In genomic region chr17:59890720-59891119, GRCh38 we compare ENCODE assay signal across 11 cellular contexts.
A peak's percentile ranks its signal among the peaks of the same experiment; 100 is the strongest.
DNase-seq lines count a peak whose midpoint lies in the region; ATAC-seq lines count a peak whose summit lies in the region.
"Had no signal": no experiment of that assay in that cellular context is flagged by ENCODE, and none has a peak within 500 bp of the region (broad histone marks: within the 10 kb centered on the region; RNA-seq: fewer than 3 reads in every experiment).

No MANE protein-coding gene starts in this region.

- DNase-seq in activated T-cell treated with anti-CD3 and anti-CD28 coated beads, Interleukin-2, amount 50 U/mL, for 24 hours = no peak
- DNase-seq in activated T-cell treated with anti-CD3 and anti-CD28 coated beads, Interleukin-2, amount 50 U/mL, for 48 hours = no peak
- DNase-seq in RKO (ENCODE audit: low spot score) (peak; percentile 66), epithelial cell of prostate (ENCODE audit: low read depth, low spot score) (peak; percentile 16), GF-D8 (lab: John Stamatoyannopoulos, UW) (no peak), NCI-H2107 treated with DMSO at 0.1 percent for 48 hours (lab: John Stamatoyannopoulos, UW; ENCODE audit: unreplicated experiment) (no peak), NOMO-1 (lab: John Stamatoyannopoulos, UW; ENCODE audit: unreplicated experiment in 2 of 2) (no peak)
- DNase-seq in stimulated activated effector memory CD8-positive, alpha-beta T cell treated with anti-CD3 and anti-CD28 coated beads, Interleukin-12 subunit alpha, Interleukin-12 subunit beta, amount 100 ng/mL, for 72 hours (ENCODE audit: low spot score in 2 of 2) = no peak
- DNase-seq: activated CD8-positive, alpha-beta memory T cell treated with anti-CD3 and anti-CD28 coated beads, Interleukin-2, amount 50 U/mL, for 48 hours; nucleus accumbens; SJCRH30 had no signal

- no peaks in the 10 kb centered on the region for H3K27me3 Mint-ChIP-seq in activated T-cell treated with anti-CD3 and anti-CD28 coated beads, Interleukin-2, amount 50 U/mL, for 24 hours

- no peaks in the 10 kb centered on the region for H3K9me3 Mint-ChIP-seq in activated T-cell treated with anti-CD3 and anti-CD28 coated beads, Interleukin-2, amount 50 U/mL, for 24 hours
- H3K9me3 Mint-ChIP-seq in stimulated activated effector memory CD8-positive, alpha-beta T cell treated with anti-CD3 and anti-CD28 coated beads, Interleukin-12 subunit alpha, Interleukin-12 subunit beta, amount 100 ng/mL, for 72 hours = no peaks in the 10 kb centered on the region

- ATAC-seq in stimulated activated effector memory CD8-positive, alpha-beta T cell treated with anti-CD3 and anti-CD28 coated beads, Interleukin-12 subunit alpha, Interleukin-12 subunit beta, amount 100 ng/mL, for 72 hours = no peak

- peaks cover 66% of the 10 kb centered on the region for H3K36me3 Mint-ChIP-seq in activated T-cell treated with anti-CD3 and anti-CD28 coated beads, Interleukin-2, amount 50 U/mL, for 24 hours (ENCODE audit: low read depth)
- peaks cover 88% of the 10 kb centered on the region for H3K36me3 Mint-ChIP-seq in stimulated activated effector memory CD8-positive, alpha-beta T cell treated with anti-CD3 and anti-CD28 coated beads, Interleukin-12 subunit alpha, Interleukin-12 subunit beta, amount 100 ng/mL, for 72 hours

- peak overlapping the region; percentile 64 for H3K27ac ChIP-seq in epithelial cell of prostate
- H3K27ac ChIP-seq: SJCRH30 had no signal

- H3K4me3 Mint-ChIP-seq in activated T-cell treated with anti-CD3 and anti-CD28 coated beads, Interleukin-2, amount 50 U/mL, for 24 hours = peak overlapping the region; percentile 99
- H3K4me3 Mint-ChIP-seq in stimulated activated effector memory CD8-positive, alpha-beta T cell treated with anti-CD3 and anti-CD28 coated beads, Interleukin-12 subunit alpha, Interleukin-12 subunit beta, amount 100 ng/mL, for 72 hours = peak overlapping the region; percentile 99

- H3K4me1 Mint-ChIP-seq in activated T-cell treated with anti-CD3 and anti-CD28 coated beads, Interleukin-2, amount 50 U/mL, for 24 hours (ENCODE audit: low read depth) = peaks cover 49% of the 10 kb centered on the region
- H3K4me1 Mint-ChIP-seq in stimulated activated effector memory CD8-positive, alpha-beta T cell treated with anti-CD3 and anti-CD28 coated beads, Interleukin-12 subunit alpha, Interleukin-12 subunit beta, amount 100 ng/mL, for 72 hours = peaks cover 39% of the 10 kb centered on the region

- peak overlapping the region; percentile 66 for H3K27ac Mint-ChIP-seq in activated T-cell treated with anti-CD3 and anti-CD28 coated beads, Interleukin-2, amount 50 U/mL, for 24 hours
- peak overlapping the region; percentile 9 for H3K27ac Mint-ChIP-seq in stimulated activated effector memory CD8-positive, alpha-beta T cell treated with anti-CD3 and anti-CD28 coated beads, Interleukin-12 subunit alpha, Interleukin-12 subunit beta, amount 100 ng/mL, for 72 hours

Comparison
In these comparisons a context has a peak if more than half of its experiments do, and no peak if none do; other contexts are left out.
1. DNase-seq: peak in RKO (single experiment) and epithelial cell of prostate (single experiment); none in activated T-cell treated with anti-CD3 and anti-CD28 coated beads, Interleukin-2, amount 50 U/mL, for 24 hours (single experiment), activated T-cell treated with anti-CD3 and anti-CD28 coated beads, Interleukin-2, amount 50 U/mL, for 48 hours (0 of 2), stimulated activated effector memory CD8-positive, alpha-beta T cell treated with anti-CD3 and anti-CD28 coated beads, Interleukin-12 subunit alpha, Interleukin-12 subunit beta, amount 100 ng/mL, for 72 hours (0 of 2), GF-D8 (single experiment), NCI-H2107 treated with DMSO at 0.1 percent for 48 hours (single experiment) and NOMO-1 (0 of 2).